In the genomic region with DNA sequence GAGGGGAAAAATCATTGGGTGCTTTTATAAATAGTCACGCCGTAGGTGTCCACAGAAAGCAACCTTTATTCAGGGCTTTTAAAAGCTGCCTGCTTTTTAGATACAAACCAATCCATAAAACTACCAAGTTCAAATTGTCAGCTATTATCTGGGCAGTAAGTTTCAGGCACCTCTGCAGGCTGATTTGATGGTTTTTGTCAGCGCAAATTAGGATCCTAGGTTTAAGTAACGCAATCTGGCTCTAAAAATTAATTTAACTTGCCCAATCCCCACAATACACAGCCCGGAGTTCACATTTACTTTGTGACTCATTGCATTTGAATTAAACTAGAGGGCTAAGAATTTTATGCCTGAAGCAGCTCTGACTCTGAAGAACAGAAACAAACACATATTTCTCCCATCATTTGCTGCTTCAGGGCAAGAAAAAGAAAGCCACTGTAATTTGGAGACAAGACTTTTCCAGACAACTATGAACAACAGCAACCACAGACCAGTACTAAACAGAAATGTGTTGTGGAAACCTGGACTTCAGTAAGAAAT, we compare ENCODE assay signal across 10 cellular contexts. TPM values are rescaled to one million over a fixed set of nuclear protein-coding genes. Genes with fewer than 3 reads are reported as not detected.
DNase-seq lines count a peak whose midpoint lies in the region; ATAC-seq, FAIRE-seq and TF ChIP-seq lines count a peak whose summit lies in the region.
"Had no signal": no experiment of that assay in that cellular context is flagged by ENCODE, and none has a peak within 500 bp of the region (broad histone marks: within the 10 kb centered on the region; RNA-seq: fewer than 3 reads in every experiment).

No MANE protein-coding gene starts in this region.

- no peaks in the 10 kb centered on the region for H3K4me1 Mint-ChIP-seq in CD14-positive monocyte
- no peaks in the 10 kb centered on the region for H3K4me1 Mint-ChIP-seq in effector memory CD8-positive, alpha-beta T cell (ENCODE audit: low read depth in 2 of 2)
- H3K4me1 Mint-ChIP-seq: IgD-negative memory B cell had no signal

- DNase-seq in AG09309 (ENCODE audit: low read depth): peak; percentile 89
- peak; percentile 66 for DNase-seq in NCI-H226
- peak; percentile 81 for DNase-seq in epithelial cell of esophagus (ENCODE audit: low read depth)
- peak; percentile 58 for DNase-seq in myocyte (ENCODE audit: low read depth)
- no peak for DNase-seq in GM19239 (ENCODE audit: insufficient read length, low spot score)
- no peak for DNase-seq in CD14-positive monocyte (ENCODE audit: low spot score)
- no peak for DNase-seq in midbrain (lab: John Stamatoyannopoulos, UW)
- DNase-seq in effector memory CD8-positive, alpha-beta T cell: no peak

- no peak for TF ChIP-seq CTCF in AG09309 (IDR thresholded peaks at IDR 0.05; ENCODE audit: control insufficient read depth, insufficient read depth, low read depth, low read length, missing control alignments)
- TF ChIP-seq CTCF in epithelial cell of esophagus (IDR thresholded peaks at IDR 0.05; ENCODE audit: insufficient read depth, low read depth, low read length, missing control alignments): no peak
- TF ChIP-seq CTCF in CD14-positive monocyte (IDR thresholded peaks at IDR 0.05): no peak

- H3K27me3 Mint-ChIP-seq in CD14-positive monocyte (ENCODE audit: low read depth in 3 of 3): peaks cover 0 to 8% (median 2%) of the 10 kb centered on the region in 3 donors
- peaks cover 29 to 51% of the 10 kb centered on the region in 2 donors for H3K27me3 Mint-ChIP-seq in effector memory CD8-positive, alpha-beta T cell

- no peak overlapping the region for H3K4me3 ChIP-seq in AG09309 (ENCODE audit: control insufficient read depth, low read depth, low read length)
- H3K4me3 ChIP-seq in epithelial cell of esophagus (ENCODE audit: low read length): no peak overlapping the region

- no peaks in the 10 kb centered on the region for H3K36me3 Mint-ChIP-seq in CD14-positive monocyte
- H3K36me3 Mint-ChIP-seq in effector memory CD8-positive, alpha-beta T cell (ENCODE audit: insufficient read depth): no peaks in the 10 kb centered on the region
- H3K36me3 Mint-ChIP-seq: IgD-negative memory B cell had no signal

- H3K4me3 Mint-ChIP-seq in CD14-positive monocyte: no peak overlapping the region
- no peak overlapping the region for H3K4me3 Mint-ChIP-seq in effector memory CD8-positive, alpha-beta T cell
- H3K4me3 Mint-ChIP-seq: activated naive CD8-positive, alpha-beta T cell; IgD-negative memory B cell had no signal

- no peak overlapping the region for H3K27ac Mint-ChIP-seq in CD14-positive monocyte
- no peak overlapping the region for H3K27ac Mint-ChIP-seq in effector memory CD8-positive, alpha-beta T cell
- H3K27ac Mint-ChIP-seq: activated naive CD8-positive, alpha-beta T cell; IgD-negative memory B cell had no signal

- H3K9me3 Mint-ChIP-seq in CD14-positive monocyte: peaks cover 0 to 1% (median 0%) of the 10 kb centered on the region in 7 donors
- no peaks in the 10 kb centered on the region for H3K9me3 Mint-ChIP-seq in effector memory CD8-positive, alpha-beta T cell
- H3K9me3 Mint-ChIP-seq: IgD-negative memory B cell had no signal

- no peak for FAIRE-seq in GM19239 (lab: Jason Lieb, UNC)

- ATAC-seq in effector memory CD8-positive, alpha-beta T cell (replicated peaks): no peak

- intact Hi-C loops in CD14-positive monocyte (cut with micrococcal nuclease): no loop called here

RNA-seq across cellular contexts. Expression of gene NRP1, which starts 43.3 kb away (rescaled TPM):
- 28.2 and 37.3 TPM in 2 replicates for total RNA-seq in myocyte
- polyA plus RNA-seq in myocyte (2012): 23.9 TPM
- polyA plus RNA-seq in CD14-positive monocyte: 1 to 10 TPM; 1.1 to 1.7 TPM
- polyA plus RNA-seq: IgD-negative memory B cell had no signal

Comparison
In these comparisons a context has a peak if more than half of its experiments do, and no peak if none do; other contexts are left out.
1. DNase-seq: peak in AG09309 (single experiment), NCI-H226 (single experiment), epithelial cell of esophagus (single experiment) and myocyte (single experiment); none in GM19239 (single experiment), CD14-positive monocyte (single experiment), midbrain (single experiment) and effector memory CD8-positive, alpha-beta T cell (0 of 3).